In the genomic region with DNA sequence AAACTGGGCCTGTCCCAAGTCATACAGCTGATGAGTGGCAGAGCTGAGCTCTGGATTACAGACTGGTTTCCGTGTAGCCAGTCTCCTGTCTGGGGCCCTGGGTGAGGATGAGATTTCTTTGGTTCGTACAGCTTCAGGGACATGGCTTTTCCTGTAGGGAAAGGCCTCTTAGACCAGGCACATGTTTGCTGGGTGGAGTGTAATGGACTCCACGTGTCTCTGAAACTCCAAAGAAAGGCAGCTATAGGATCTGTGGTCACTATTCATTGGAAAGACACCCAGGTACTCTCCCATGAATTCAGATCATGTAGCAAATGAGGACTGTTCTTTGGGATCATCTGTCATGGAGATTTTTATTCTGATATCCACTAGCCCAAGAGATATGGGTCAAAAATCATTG, we compare ENCODE assay signal across 16 cellular contexts. TPM values are rescaled to one million over a fixed set of nuclear protein-coding genes. Genes with fewer than 3 reads are reported as not detected.
A peak's percentile ranks its signal among the peaks of the same experiment; 100 is the strongest.
DNase-seq lines count a peak whose midpoint lies in the region; ATAC-seq and TF ChIP-seq lines count a peak whose summit lies in the region.
"Had no signal": no experiment of that assay in that cellular context is flagged by ENCODE, and none has a peak within 500 bp of the region (broad histone marks: within the 10 kb centered on the region; RNA-seq: fewer than 3 reads in every experiment).

No MANE protein-coding gene starts in this region.

- H2AK5ac ChIP-seq in mesendoderm (ENCODE audit: low read length) = no peak overlapping the region

- no peak overlapping the region for H3K18ac ChIP-seq in mesendoderm (ENCODE audit: low read length)

- ATAC-seq in GM21529 (IDR thresholded peaks at IDR 0.05; ENCODE audit: unreplicated experiment) = no peak
- no peak for ATAC-seq in HG03095 (IDR thresholded peaks at IDR 0.05; ENCODE audit: unreplicated experiment)
- ATAC-seq: GM23338 had no signal

- peak overlapping the region; percentile 5 for H2BK5ac ChIP-seq in mesendoderm (ENCODE audit: low read length)

- H3K27me3 ChIP-seq in HUES48 (ENCODE audit: control insufficient read depth, insufficient read depth, low read length) (peaks cover 96% of the 10 kb centered on the region), hepatocyte (no peaks in the 10 kb centered on the region), mesendoderm (ENCODE audit: insufficient read depth, low read length, poor library complexity) (no peaks in the 10 kb centered on the region), smooth muscle cell (ENCODE audit: low read depth) (peaks cover 28% of the 10 kb centered on the region)
- H3K27me3 ChIP-seq: BLaER1 had no signal

- H3K23ac ChIP-seq in mesendoderm (ENCODE audit: low read length) = no peak overlapping the region

- H3K9ac ChIP-seq in HUES48 (ENCODE audit: low read depth, low read length) (no peak overlapping the region), mesendoderm (ENCODE audit: low read length) (no peak overlapping the region), smooth muscle cell (ENCODE audit: low read depth) (no peak overlapping the region)
- H3K9ac ChIP-seq: BLaER1 had no signal

- DNase-seq in hepatocyte (ENCODE audit: low spot score) (no peak), mesendoderm (no peak), smooth muscle cell (lab: John Stamatoyannopoulos, UW; ENCODE audit: unreplicated experiment) (no peak), NCI-H146 treated with DMSO at 0.1 percent for 48 hours (lab: John Stamatoyannopoulos, UW; ENCODE audit: unreplicated experiment) (no peak)
- DNase-seq: 8988T; AML-193; CD8-positive, alpha-beta memory T cell; DMS53; GF-D8; H7 had no signal

- H4K20me1 ChIP-seq in hepatocyte (ENCODE audit: insufficient read depth, poor library complexity, severe bottlenecking) (no peaks in the 10 kb centered on the region), smooth muscle cell (ENCODE audit: low read depth) (no peaks in the 10 kb centered on the region)
- H4K20me1 ChIP-seq: BLaER1 had no signal

- peaks cover 29% of the 10 kb centered on the region for H3K4me1 ChIP-seq in HUES48 (ENCODE audit: control insufficient read depth, insufficient read depth, low read length)
- peaks cover 46% of the 10 kb centered on the region for H3K4me1 ChIP-seq in hepatocyte (ENCODE audit: insufficient read depth)
- H3K4me1 ChIP-seq in mesendoderm (ENCODE audit: control insufficient read depth, low read depth, low read length) = no peaks in the 10 kb centered on the region
- peaks cover 32% of the 10 kb centered on the region for H3K4me1 ChIP-seq in smooth muscle cell (ENCODE audit: low read depth)

- WGBS in hepatocyte (ENCODE audit: low lambda C conversion rate, missing lambda C conversion rate) = 59% methylated on average over 3 of the region's 3 CpGs
- no CpG with 5 or more reads among the region's 3 CpGs for WGBS in mesendoderm (ENCODE audit: extremely low coverage, insufficient coverage, low lambda C conversion rate)
- WGBS in smooth muscle cell (ENCODE audit: low lambda C conversion rate) = 74% methylated on average over 3 of the region's 3 CpGs

- TF ChIP-seq CTCF in hepatocyte (IDR thresholded peaks at IDR 0.05; ENCODE audit: poor library complexity) = no peak
- TF ChIP-seq CTCF in smooth muscle cell (IDR thresholded peaks at IDR 0.05; ENCODE audit: borderline replicate concordance, insufficient read depth, poor library complexity, severe bottlenecking) = no peak

- H2BK120ac ChIP-seq in mesendoderm (ENCODE audit: low read depth, low read length) = no peak overlapping the region

- H3K27ac ChIP-seq in HUES48 (ENCODE audit: low read depth, low read length) (peak overlapping the region; percentile 75), hepatocyte (peak overlapping the region; percentile 78), mesendoderm (ENCODE audit: low read depth, low read length) (peak overlapping the region; percentile 54), smooth muscle cell (ENCODE audit: low read depth) (no peak overlapping the region)
- H3K27ac ChIP-seq: BLaER1 had no signal

- H3K9me3 ChIP-seq in HUES48 (ENCODE audit: control insufficient read depth, insufficient read depth, low read length) (no peaks in the 10 kb centered on the region), hepatocyte (ENCODE audit: low read depth) (no peaks in the 10 kb centered on the region), smooth muscle cell (replicated peaks; ENCODE audit: low read depth) (no peaks in the 10 kb centered on the region)
- H3K9me3 ChIP-seq: BLaER1 had no signal

- no peak overlapping the region for H2BK15ac ChIP-seq in mesendoderm (replicated peaks; ENCODE audit: low read depth)

- peaks cover 55% of the 10 kb centered on the region for H3K79me2 ChIP-seq in hepatocyte
- H3K79me2 ChIP-seq in mesendoderm (ENCODE audit: control insufficient read depth, insufficient read depth, low read length) = no peaks in the 10 kb centered on the region
- no peaks in the 10 kb centered on the region for H3K79me2 ChIP-seq in smooth muscle cell (ENCODE audit: low read depth)

- H3K56ac ChIP-seq in mesendoderm (ENCODE audit: low read length) = no peak overlapping the region

- H3K9me2 ChIP-seq in hepatocyte (replicated peaks; ENCODE audit: insufficient read depth) = no peaks in the 10 kb centered on the region

- no peak overlapping the region for H4K8ac ChIP-seq in mesendoderm (ENCODE audit: low read depth, low read length)

- no peaks in the 10 kb centered on the region for H3F3A ChIP-seq in smooth muscle cell (ENCODE audit: low read depth)

- peak overlapping the region; percentile 72 for H3K4me2 ChIP-seq in hepatocyte
- H3K4me2 ChIP-seq in mesendoderm (ENCODE audit: low read length) = no peak overlapping the region
- no peak overlapping the region for H3K4me2 ChIP-seq in smooth muscle cell
- H3K4me2 ChIP-seq: BLaER1, GM23338 had no signal

- no peak overlapping the region for H3K4me3 ChIP-seq in HUES48 (ENCODE audit: low read depth, low read length)
- H3K4me3 ChIP-seq in hepatocyte = no peak overlapping the region
- no peak overlapping the region for H3K4me3 ChIP-seq in mesendoderm (ENCODE audit: low read length)
- H3K4me3 ChIP-seq in smooth muscle cell = peak overlapping the region; percentile 27
- H3K4me3 ChIP-seq: BLaER1, GM23338 had no signal

- no peaks in the 10 kb centered on the region for H3K36me3 ChIP-seq in HUES48 (ENCODE audit: control insufficient read depth, insufficient read depth, low read length)
- H3K36me3 ChIP-seq in hepatocyte (replicated peaks; ENCODE audit: insufficient read depth, low read depth) = no peaks in the 10 kb centered on the region
- no peaks in the 10 kb centered on the region for H3K36me3 ChIP-seq in mesendoderm (ENCODE audit: control insufficient read depth, insufficient read depth, low read length)
- H3K36me3 ChIP-seq in smooth muscle cell (ENCODE audit: low read depth) = no peaks in the 10 kb centered on the region
- H3K36me3 ChIP-seq: BLaER1 had no signal

- no peaks in the 10 kb centered on the region for H3K79me1 ChIP-seq in mesendoderm (ENCODE audit: low read length)

- peak overlapping the region; percentile 22 for H3K4ac ChIP-seq in mesendoderm (ENCODE audit: low read depth, low read length)

- H4K5ac ChIP-seq in mesendoderm (ENCODE audit: low read length) = no peak overlapping the region

- H2AFZ ChIP-seq in hepatocyte (no peak overlapping the region), smooth muscle cell (ENCODE audit: low read depth) (no peak overlapping the region)
- H2AFZ ChIP-seq: GM23338 had no signal

RNA-seq across cellular contexts. Expression of gene HABP2, which starts 2.4 kb away (rescaled TPM):
- total RNA-seq in hepatocyte (102 and 109 TPM in 2 replicates), smooth muscle cell (not detected in 2 replicates)
- polyA plus RNA-seq in hepatocyte (48.3 and 55.1 TPM in 2 replicates), smooth muscle cell (0.05 TPM in 1 of 2 replicates, not detected in the other)
- polyA plus RNA-seq in mesendoderm (2013, experiment 1 of 2) = not detected
- polyA plus RNA-seq in mesendoderm (2013, experiment 2 of 2) = not detected
- total RNA-seq: CD8-positive, alpha-beta memory T cell; GM23338; H7; HT1080 had no signal
- polyA plus RNA-seq: CD8-positive, alpha-beta memory T cell; GM23338 had no signal

Comparison
In these comparisons a context has a peak if more than half of its experiments do, and no peak if none do; other contexts are left out.
1. RNA of gene HABP2, which starts 2.4 kb away (total RNA-seq): 102 to 109 TPM in hepatocyte; not detected in smooth muscle cell; every median in the first group is over 100 times any median in the second.